1 cellular context compared by ENCODE assay signal in genomic region chr9:135961277-135961705, GRCh38.
A peak's percentile ranks its signal among the peaks of the same experiment; 100 is the strongest.
TF ChIP-seq lines count a peak whose summit lies in the region.

A gene with protein sequence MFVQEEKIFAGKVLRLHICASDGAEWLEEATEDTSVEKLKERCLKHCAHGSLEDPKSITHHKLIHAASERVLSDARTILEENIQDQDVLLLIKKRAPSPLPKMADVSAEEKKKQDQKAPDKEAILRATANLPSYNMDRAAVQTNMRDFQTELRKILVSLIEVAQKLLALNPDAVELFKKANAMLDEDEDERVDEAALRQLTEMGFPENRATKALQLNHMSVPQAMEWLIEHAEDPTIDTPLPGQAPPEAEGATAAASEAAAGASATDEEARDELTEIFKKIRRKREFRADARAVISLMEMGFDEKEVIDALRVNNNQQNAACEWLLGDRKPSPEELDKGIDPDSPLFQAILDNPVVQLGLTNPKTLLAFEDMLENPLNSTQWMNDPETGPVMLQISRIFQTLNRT (minus strand): TSS chr9:135961373. CDS start chr9:135961162, 211 bp downstream.

TF ChIP-seq in H1, 55 proteins besides CTCF, POLR2A, EP300 and RAD21 (continued from another document):
- TF ChIP-seq RNF2 (IDR thresholded peaks at IDR 0.05; ENCODE audit: borderline replicate concordance, low read depth, low read length, missing control alignments, poor library complexity, severe bottlenecking) (no peak), TBP (IDR thresholded peaks at IDR 0.05; ENCODE audit: low read depth, low read length) (no peak), SP1 (IDR thresholded peaks at IDR 0.05; ENCODE audit: low read depth, low read length) (peak; percentile 26; the same call in 1 of the 2 replicates), POU5F1 (IDR thresholded peaks at IDR 0.05; ENCODE audit: low read depth, low read length) (no peak), MAX (IDR thresholded peaks at IDR 0.05) (peak; percentile 29; the same call in 1 of the 2 replicates), JUN (IDR thresholded peaks at IDR 0.05; ENCODE audit: low read depth, low read length) (no peak), YY1 (IDR thresholded peaks at IDR 0.05; ENCODE audit: low read depth, low read length) (no peak), SP4 (IDR thresholded peaks at IDR 0.05; ENCODE audit: low read length) (no peak), CHD2 (IDR thresholded peaks at IDR 0.05; ENCODE audit: low read length) (no peak; the same call in 1 of the 2 replicates), GTF2F1 (IDR thresholded peaks at IDR 0.05; ENCODE audit: borderline replicate concordance, low read depth, low read length) (no peak), CREB1 (IDR thresholded peaks at IDR 0.05) (peak; percentile 95), CBX5 (IDR thresholded peaks at IDR 0.05; ENCODE audit: low read depth, low read length) (no peak), JUND (IDR thresholded peaks at IDR 0.05; ENCODE audit: low read length) (no peak), SRF (IDR thresholded peaks at IDR 0.05; ENCODE audit: low read depth, low read length) (peak; percentile 71), CTBP2 (IDR thresholded peaks at IDR 0.05; ENCODE audit: borderline replicate concordance, insufficient read depth, insufficient read length, low read length) (no peak), GABPA (IDR thresholded peaks at IDR 0.05; ENCODE audit: borderline replicate concordance, insufficient read depth, low read length) (peak; percentile 97), CHD1 (IDR thresholded peaks at IDR 0.05; ENCODE audit: low read depth, low read length) (no peak), SIN3A (conservative IDR thresholded peaks at IDR 0.05 in 1 of 2, IDR thresholded peaks at IDR 0.05 in 1 of 2; ENCODE audit: low read depth in 1 of 2, low read length in 2 of 2) (peak in 1 of 2 experiments; percentile 47; a peak in 1 of 4 replicates), TAF1 (IDR thresholded peaks at IDR 0.05; ENCODE audit: low read depth, low read length) (0 out of 2 replicates have a peak, but pooled peaks have one; percentile 26), CEBPB (IDR thresholded peaks at IDR 0.05; ENCODE audit: low read depth, low read length) (no peak), SUZ12 (IDR thresholded peaks at IDR 0.05; ENCODE audit: low read length) (no peak), SIX5 (IDR thresholded peaks at IDR 0.05; ENCODE audit: low read depth, low read length) (peak; percentile 92), TEAD4 (IDR thresholded peaks at IDR 0.05; ENCODE audit: low read depth, low read length) (no peak), NRF1 (IDR thresholded peaks at IDR 0.05; ENCODE audit: low read depth, low read length) (no peak), KDM1A (IDR thresholded peaks at IDR 0.05; ENCODE audit: borderline replicate concordance, low read length) (no peak), BACH1 (IDR thresholded peaks at IDR 0.05; ENCODE audit: low read length) (no peak; the same call in 1 of the 2 replicates), PHF8 (conservative IDR thresholded peaks at IDR 0.05; ENCODE audit: low read depth, low read length) (no peak), KDM4A (IDR thresholded peaks at IDR 0.05; ENCODE audit: low read depth, low read length, severe bottlenecking) (peak; percentile 54), ZNF274 (IDR thresholded peaks at IDR 0.05; ENCODE audit: borderline replicate concordance, extremely low read depth, low read length) (no peak), RFX5 (IDR thresholded peaks at IDR 0.05; ENCODE audit: borderline replicate concordance, low read depth, low read length) (no peak), SAP30 (IDR thresholded peaks at IDR 0.05; ENCODE audit: insufficient read depth, insufficient replicate concordance, low read length) (no peak), RBBP5 (IDR thresholded peaks at IDR 0.05; ENCODE audit: borderline replicate concordance, low read depth, low read length) (no peak)
- TF ChIP-seq, protein P1, sequence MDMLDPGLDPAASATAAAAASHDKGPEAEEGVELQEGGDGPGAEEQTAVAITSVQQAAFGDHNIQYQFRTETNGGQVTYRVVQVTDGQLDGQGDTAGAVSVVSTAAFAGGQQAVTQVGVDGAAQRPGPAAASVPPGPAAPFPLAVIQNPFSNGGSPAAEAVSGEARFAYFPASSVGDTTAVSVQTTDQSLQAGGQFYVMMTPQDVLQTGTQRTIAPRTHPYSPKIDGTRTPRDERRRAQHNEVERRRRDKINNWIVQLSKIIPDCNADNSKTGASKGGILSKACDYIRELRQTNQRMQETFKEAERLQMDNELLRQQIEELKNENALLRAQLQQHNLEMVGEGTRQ (IDR thresholded peaks at IDR 0.05; ENCODE audit: low read length) = peak; percentile 24; the same call in 1 of the 2 replicates
- TF ChIP-seq, protein P2, sequence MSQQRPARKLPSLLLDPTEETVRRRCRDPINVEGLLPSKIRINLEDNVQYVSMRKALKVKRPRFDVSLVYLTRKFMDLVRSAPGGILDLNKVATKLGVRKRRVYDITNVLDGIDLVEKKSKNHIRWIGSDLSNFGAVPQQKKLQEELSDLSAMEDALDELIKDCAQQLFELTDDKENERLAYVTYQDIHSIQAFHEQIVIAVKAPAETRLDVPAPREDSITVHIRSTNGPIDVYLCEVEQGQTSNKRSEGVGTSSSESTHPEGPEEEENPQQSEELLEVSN (IDR thresholded peaks at IDR 0.05) = no peak; the same call in 1 of the 2 replicates
